Comparison of ENCODE assay signal across 8 cellular contexts in genomic region chr1:150234309-150234646, GRCh38. TPM values are rescaled to one million over a fixed set of nuclear protein-coding genes. Genes with fewer than 3 reads are reported as not detected.
A peak's percentile ranks its signal among the peaks of the same experiment; 100 is the strongest.
DNase-seq lines count a peak whose midpoint lies in the region; ATAC-seq and TF ChIP-seq lines count a peak whose summit lies in the region.

No MANE protein-coding gene starts in this region.

- peak overlapping the region; percentile 53 for H2AFZ ChIP-seq in KMS-11 (ENCODE audit: low read depth)

- H3K79me2 ChIP-seq in KMS-11 (ENCODE audit: insufficient read depth, low read depth): peaks cover 60% of the 10 kb centered on the region

- H3K4me1 ChIP-seq in BLaER1 treated with 17β-estradiol and CSF1 and Interleukin-3, amounts not matched to agents 10 nM and 100 nM: peaks cover 23 to 33% (median 29%) of the 10 kb centered on the region in 10 experiments
- H3K4me1 ChIP-seq in KMS-11 (ENCODE audit: low read depth, poor library complexity, severe bottlenecking) (peaks cover 30% of the 10 kb centered on the region), endodermal cell (ENCODE audit: control insufficient read depth, insufficient read depth, low read length) (no peaks in the 10 kb centered on the region)

- H3K36me3 Mint-ChIP-seq in endodermal cell (ENCODE audit: low read depth): peaks cover 20% of the 10 kb centered on the region
- peaks cover 10% of the 10 kb centered on the region for H3K36me3 Mint-ChIP-seq in nephron (ENCODE audit: low read depth)
- H3K36me3 Mint-ChIP-seq in activated CD4-positive, alpha-beta memory T cell treated with anti-CD3 and anti-CD28 coated beads, Interleukin-2, amount 10 ng/mL, durations not matched to agents 7 days and 5 days (ENCODE audit: low read depth): peaks cover 25% of the 10 kb centered on the region

- H3K4me3 ChIP-seq in BLaER1 treated with 17β-estradiol and CSF1 and Interleukin-3, amounts not matched to agents 10 nM and 100 nM: peak overlapping the region; percentile 84 to 99 (median 98)
- H3K4me3 ChIP-seq in KMS-11 (IDR thresholded peaks at IDR 0.05; ENCODE audit: insufficient read depth, low read depth, low read length) (peak overlapping the region; percentile 99), endodermal cell (ENCODE audit: low read length) (peak overlapping the region; percentile 89)

- H3K27me3 Mint-ChIP-seq in endodermal cell (ENCODE audit: insufficient read depth): peaks cover 2% of the 10 kb centered on the region
- H3K27me3 Mint-ChIP-seq in nephron (ENCODE audit: low read depth): no peaks in the 10 kb centered on the region
- H3K27me3 Mint-ChIP-seq in activated CD4-positive, alpha-beta memory T cell treated with anti-CD3 and anti-CD28 coated beads, Interleukin-2, amount 10 ng/mL, durations not matched to agents 7 days and 5 days: no peaks in the 10 kb centered on the region

- ATAC-seq in GM21717 (IDR thresholded peaks at IDR 0.05; ENCODE audit: unreplicated experiment): no peak

- peak overlapping the region; percentile 80 to 95 (median 87) for H3K4me2 ChIP-seq in BLaER1 treated with 17β-estradiol and CSF1 and Interleukin-3, amounts not matched to agents 10 nM and 100 nM
- peak overlapping the region; percentile 53 for H3K4me2 ChIP-seq in KMS-11

- peak overlapping the region; percentile 97 to 100 (median 99) for H3K9ac ChIP-seq in BLaER1 treated with 17β-estradiol and CSF1 and Interleukin-3, amounts not matched to agents 10 nM and 100 nM
- peak overlapping the region; percentile 86 for H3K9ac ChIP-seq in KMS-11
- peak overlapping the region; percentile 79 for H3K9ac ChIP-seq in endodermal cell (ENCODE audit: extremely low read depth, low read length, poor library complexity, severe bottlenecking)

- H4K20me1 ChIP-seq in BLaER1 treated with 17β-estradiol and CSF1 and Interleukin-3, amounts not matched to agents 10 nM and 100 nM: peaks cover 0 to 25% (median 7%) of the 10 kb centered on the region in 11 experiments; a peak in 8 of 22 replicates
- peaks cover 9% of the 10 kb centered on the region; the same call in 1 of the 2 replicates for H4K20me1 ChIP-seq in KMS-11 (ENCODE audit: insufficient read depth)

- H3K4me3 Mint-ChIP-seq in endodermal cell: no peak overlapping the region
- H3K4me3 Mint-ChIP-seq in nephron: no peak overlapping the region
- no peak overlapping the region for H3K4me3 Mint-ChIP-seq in activated CD4-positive, alpha-beta memory T cell treated with anti-CD3 and anti-CD28 coated beads, Interleukin-2, amount 10 ng/mL, durations not matched to agents 7 days and 5 days

- CTCF ChIA-PET in activated CD4-positive, alpha-beta memory T cell treated with anti-CD3 and anti-CD28 coated beads, Interleukin-2, amount 10 ng/mL, durations not matched to agents 7 days and 5 days (lab: Charles Lee): interaction anchor here (0.7 to 2.6 kb wide), 8 partner anchors 10 to 161 kb away, joined by 3 to 9 read pairs (median 4); no protein-coding TSS in a partner anchor

- no peaks in the 10 kb centered on the region for H3K27me3 ChIP-seq in BLaER1 treated with 17β-estradiol and CSF1 and Interleukin-3, amounts not matched to agents 10 nM and 100 nM
- H3K27me3 ChIP-seq in KMS-11 (ENCODE audit: insufficient read depth, low read depth) (no peaks in the 10 kb centered on the region), endodermal cell (ENCODE audit: control insufficient read depth, insufficient read depth, low read length, poor library complexity, severe bottlenecking) (no peaks in the 10 kb centered on the region)

- peak overlapping the region; percentile 94 to 100 (median 99) for H3K27ac ChIP-seq in BLaER1 treated with 17β-estradiol and CSF1 and Interleukin-3, amounts not matched to agents 10 nM and 100 nM
- H3K27ac ChIP-seq in KMS-11 (peak overlapping the region; percentile 90), endodermal cell (ENCODE audit: low read depth, low read length) (no peak overlapping the region)

- no peaks in the 10 kb centered on the region for H3K9me3 Mint-ChIP-seq in endodermal cell
- H3K9me3 Mint-ChIP-seq in nephron: no peaks in the 10 kb centered on the region
- no peaks in the 10 kb centered on the region for H3K9me3 Mint-ChIP-seq in activated CD4-positive, alpha-beta memory T cell treated with anti-CD3 and anti-CD28 coated beads, Interleukin-2, amount 10 ng/mL, durations not matched to agents 7 days and 5 days

- DNase-seq in endodermal cell (no peak), OCI-M1 (lab: John Stamatoyannopoulos, UW) (no peak), GM19240 (ENCODE audit: insufficient read length, low spot score) (no peak)
- DNase-seq in activated CD4-positive, alpha-beta memory T cell treated with anti-CD3 and anti-CD28 coated beads, Interleukin-2, amount 10 ng/mL, durations not matched to agents 7 days and 5 days: no peak

- H3K9me3 ChIP-seq in BLaER1 treated with 17β-estradiol and CSF1 and Interleukin-3, amounts not matched to agents 10 nM and 100 nM (replicated peaks in 1 of 11): no peaks in the 10 kb centered on the region
- H3K9me3 ChIP-seq in endodermal cell (ENCODE audit: control insufficient read depth, low read length): no peaks in the 10 kb centered on the region

- H3K4me1 Mint-ChIP-seq in endodermal cell (peaks cover 15% of the 10 kb centered on the region), nephron (peaks cover 22% of the 10 kb centered on the region)
- H3K4me1 Mint-ChIP-seq in activated CD4-positive, alpha-beta memory T cell treated with anti-CD3 and anti-CD28 coated beads, Interleukin-2, amount 10 ng/mL, durations not matched to agents 7 days and 5 days: peaks cover 26% of the 10 kb centered on the region

- H3K27ac Mint-ChIP-seq in endodermal cell (peak overlapping the region; percentile 89), nephron (peak overlapping the region in 2 of 3 experiments; percentile 95 to 99)
- no peak overlapping the region for H3K27ac Mint-ChIP-seq in activated CD4-positive, alpha-beta memory T cell treated with anti-CD3 and anti-CD28 coated beads, Interleukin-2, amount 10 ng/mL, durations not matched to agents 7 days and 5 days

- no peak for TF ChIP-seq CTCF in KMS-11 (conservative IDR thresholded peaks at IDR 0.05; ENCODE audit: low read depth, low read length)
- no peak for TF ChIP-seq CTCF in endodermal cell (conservative IDR thresholded peaks at IDR 0.05)
- no peak for TF ChIP-seq CTCF in nephron (IDR thresholded peaks at IDR 0.05; ENCODE audit: unreplicated experiment in 3 of 3)

- 0 to 1% methylated on average over 1 to 12 of the region's 12 CpGs for WGBS in endodermal cell (ENCODE audit: insufficient coverage in 1 of 2, insufficient read length in 1 of 2), 2 experiments

- H3K36me3 ChIP-seq in BLaER1 treated with 17β-estradiol and CSF1 and Interleukin-3, amounts not matched to agents 10 nM and 100 nM: peaks cover 20 to 27% (median 25%) of the 10 kb centered on the region in 11 experiments; a peak in 21 of 22 replicates
- peaks cover 7% of the 10 kb centered on the region; the same call in 1 of the 2 replicates for H3K36me3 ChIP-seq in KMS-11 (ENCODE audit: insufficient read depth)
- H3K36me3 ChIP-seq in endodermal cell (ENCODE audit: control insufficient read depth, insufficient read depth, low read length): peaks cover 23% of the 10 kb centered on the region

- POLR2A ChIA-PET in activated CD4-positive, alpha-beta memory T cell treated with anti-CD3 and anti-CD28 coated beads, Interleukin-2, amount 10 ng/mL, durations not matched to agents 7 days and 5 days (lab: Charles Lee): interaction anchor here (0.6 to 4.7 kb wide), 27 partner anchors 9 to 740 kb away, joined by 3 to 70 read pairs (median 6); partner anchors contain the start of genes APH1A, ENSA, FALEC and PLEKHO1

RNA-seq across cellular contexts. Expression of gene ANP32E, which starts 1.6 kb away (rescaled TPM):
- 10 to 100 TPM; 59.2 to 78.1 TPM for total RNA-seq in endodermal cell
- polyA plus RNA-seq in endodermal cell (2013, experiment 1 of 2): 112 TPM
- polyA plus RNA-seq in endodermal cell (2013, experiment 2 of 2): 116 TPM
- 100 to 1,000 TPM; 185 TPM for total RNA-seq in activated CD4-positive, alpha-beta memory T cell treated with anti-CD3 and anti-CD28 coated beads, Interleukin-2, amount 10 ng/mL, durations not matched to agents 7 days and 5 days

RNA-seq across cellular contexts. Expression of gene CA14, which starts 23.3 kb away (rescaled TPM):
- 10 to 100 TPM; 53.3 to 54.0 TPM for total RNA-seq in endodermal cell
- polyA plus RNA-seq in endodermal cell (2013, experiment 1 of 2): 84.8 TPM
- polyA plus RNA-seq in endodermal cell (2013, experiment 2 of 2): 78.0 TPM
- total RNA-seq in activated CD4-positive, alpha-beta memory T cell treated with anti-CD3 and anti-CD28 coated beads, Interleukin-2, amount 10 ng/mL, durations not matched to agents 7 days and 5 days: not detected

RNA-seq across cellular contexts. Expression of gene APH1A, which starts 34.5 kb away (rescaled TPM):
- 100 to 1,000 TPM; 126 to 131 TPM for total RNA-seq in endodermal cell
- 101 TPM for polyA plus RNA-seq in endodermal cell (2013, experiment 1 of 2)
- polyA plus RNA-seq in endodermal cell (2013, experiment 2 of 2): 92.3 TPM
- total RNA-seq in activated CD4-positive, alpha-beta memory T cell treated with anti-CD3 and anti-CD28 coated beads, Interleukin-2, amount 10 ng/mL, durations not matched to agents 7 days and 5 days: 100 to 1,000 TPM; 142 to 144 TPM

RNA-seq across cellular contexts. Expression of gene C1orf54, which starts 38.3 kb away (rescaled TPM):
- 10 to 100 TPM; 12.4 to 20.5 TPM for total RNA-seq in endodermal cell
- 34.1 TPM for polyA plus RNA-seq in endodermal cell (2013, experiment 1 of 2)
- polyA plus RNA-seq in endodermal cell (2013, experiment 2 of 2): 33.6 TPM
- total RNA-seq in activated CD4-positive, alpha-beta memory T cell treated with anti-CD3 and anti-CD28 coated beads, Interleukin-2, amount 10 ng/mL, durations not matched to agents 7 days and 5 days: 1 to 10 TPM; 4.1 TPM

RNA-seq across cellular contexts. Expression of gene CIART, which starts 48.1 kb away (rescaled TPM):
- 1 to 10 TPM; 3.3 to 6.8 TPM for total RNA-seq in endodermal cell
- polyA plus RNA-seq in endodermal cell (2013, experiment 1 of 2): 13.3 TPM
- 12.3 TPM for polyA plus RNA-seq in endodermal cell (2013, experiment 2 of 2)
- 1 to 10 TPM; 1.5 to 1.7 TPM for total RNA-seq in activated CD4-positive, alpha-beta memory T cell treated with anti-CD3 and anti-CD28 coated beads, Interleukin-2, amount 10 ng/mL, durations not matched to agents 7 days and 5 days

Comparison
In these comparisons a context has a peak if more than half of its experiments do, and no peak if none do; other contexts are left out.
1. RNA of gene CA14, which starts 23.3 kb away (total RNA-seq): 53.3 to 54.0 TPM in endodermal cell; not detected in activated CD4-positive, alpha-beta memory T cell treated with anti-CD3 and anti-CD28 coated beads, Interleukin-2, amount 10 ng/mL, durations not matched to agents 7 days and 5 days; every median in the first group is over 10 times any median in the second.
2. Peak in every context shown above with its lines, with median percentiles within 50 percentile points of each other: H3K4me3 ChIP-seq and H3K9ac ChIP-seq.